In the genomic region with DNA sequence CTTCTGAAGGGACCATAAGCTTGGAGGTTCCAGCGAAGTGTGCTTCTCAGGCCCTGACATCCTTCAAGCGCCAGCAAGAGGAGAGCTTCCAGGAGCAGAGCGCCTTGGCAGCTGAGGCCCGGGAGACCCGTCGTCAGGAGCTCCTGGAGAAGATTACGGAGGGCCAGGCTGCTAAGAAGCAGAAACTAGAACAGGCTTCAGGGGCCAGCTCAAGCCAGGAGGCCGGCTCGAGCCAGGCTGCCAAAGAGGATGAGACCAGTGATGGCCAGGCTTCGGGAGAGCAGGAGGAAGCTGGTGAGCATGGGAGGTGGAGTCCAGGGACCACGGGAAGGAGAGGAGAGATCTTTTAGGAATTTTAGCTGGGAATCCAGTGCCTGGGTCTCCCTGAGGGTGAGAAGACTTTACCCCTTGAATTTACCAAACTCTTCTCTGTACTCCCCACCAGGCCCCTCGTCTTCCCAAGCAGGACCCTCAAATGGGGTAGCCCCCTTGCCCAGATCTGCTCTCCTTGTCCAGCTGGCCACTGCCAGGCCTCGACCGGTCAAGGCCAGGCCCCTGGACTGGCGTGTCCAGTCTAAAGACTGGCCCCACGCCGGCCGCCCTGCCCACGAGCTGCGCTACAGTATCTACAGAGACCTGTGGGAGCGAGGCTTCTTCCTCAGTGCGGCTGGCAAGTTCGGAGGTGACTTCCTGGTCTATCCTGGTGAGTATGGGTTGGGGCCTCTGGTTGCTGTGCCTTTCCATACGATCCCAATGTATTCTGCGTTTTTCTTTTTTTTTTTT, we compare ENCODE assay signal across 8 cellular contexts. TPM values are rescaled to one million over a fixed set of nuclear protein-coding genes. Genes with fewer than 3 reads are reported as not detected.
DNase-seq lines count a peak whose midpoint lies in the region; ATAC-seq, FAIRE-seq and TF ChIP-seq lines count a peak whose summit lies in the region.

No MANE protein-coding gene starts in this region.

- TF ChIP-seq CTCF in fibroblast of mammary gland (conservative IDR thresholded peaks at IDR 0.05; ENCODE audit: control insufficient read depth, insufficient read depth, low read depth, low read length): no peak
- no peak for TF ChIP-seq CTCF in gastrocnemius medialis (IDR thresholded peaks at IDR 0.05 in 4 of 5, conservative IDR thresholded peaks at IDR 0.05 in 1 of 5)

- intact Hi-C loops in gastrocnemius medialis (cut with DNase I; ENCODE audit: low total_unique reads): loop anchor here (1.0 kb wide), 1 partner anchor 8 kb away; a partner anchor contains a TSS

- peak; percentile 71 for FAIRE-seq in GM19239 (lab: Jason Lieb, UNC)

- peaks cover 15 to 20% of the 10 kb centered on the region in 2 donors for H3K4me1 ChIP-seq in gastrocnemius medialis

- no peak for TF ChIP-seq POLR2A in gastrocnemius medialis (IDR thresholded peaks at IDR 0.05)

- peak overlapping the region; percentile 92 to 98 (median 95) for H3K27ac ChIP-seq in gastrocnemius medialis

- H3K4me3 ChIP-seq in fibroblast of mammary gland (ENCODE audit: control insufficient read depth, low read depth, low read length): peak overlapping the region; percentile 74
- peak overlapping the region; percentile 72 to 92 (median 80) for H3K4me3 ChIP-seq in gastrocnemius medialis

- ATAC-seq in gastrocnemius medialis: no peak

- in situ Hi-C loops in SK-MEL-5 (cut with HindIII; ENCODE audit: low pct_unique_long_range_greater_than_20kb, low sequenced_read_pairs) (no loop called here), gastrocnemius medialis (cut with MboI; ENCODE audit: low sequenced_read_pairs in 4 of 4) (no loop called here)

- H3K9me3 ChIP-seq in gastrocnemius medialis: no peaks in the 10 kb centered on the region

- DNase-seq in GM19239 (ENCODE audit: insufficient read length, low spot score) (no peak), SK-MEL-5 (ENCODE audit: low read depth, low spot score) (peak; percentile 9), fibroblast of mammary gland (ENCODE audit: low read depth) (no peak), gastrocnemius medialis (no peak), NCI-H69 (lab: John Stamatoyannopoulos, UW) (no peak), GM03348 (ENCODE audit: low spot score) (no peak), GM19240 (ENCODE audit: insufficient read length, low spot score) (no peak), NK-92 (lab: John Stamatoyannopoulos, UW; ENCODE audit: unreplicated experiment) (no peak)

- peaks cover 5 to 25% of the 10 kb centered on the region in 2 donors for H3K36me3 ChIP-seq in gastrocnemius medialis

- no peaks in the 10 kb centered on the region for H3K27me3 ChIP-seq in gastrocnemius medialis

RNA-seq across cellular contexts. Expression of a gene that starts 0.8 kb away (rescaled TPM):
- total RNA-seq in SK-MEL-5 (2014; rRNA removed; shearing (Covaris generic)): 46.1 and 49.0 TPM in 2 replicates
- polyA plus RNA-seq in SK-MEL-5 (2015; cell fraction: cytosol; rRNA removed): 77.5 and 89.8 TPM in 2 replicates
- 13.8 and 24.9 TPM in 2 replicates for polyA plus RNA-seq in SK-MEL-5 (2015; cell fraction: nucleus; rRNA removed)
- 10 to 100 TPM; 40.9 to 48.9 (median 43.9) TPM for total RNA-seq in gastrocnemius medialis

RNA-seq across cellular contexts. Expression of a gene that starts 2.5 kb away (rescaled TPM):
- 32.8 and 33.6 TPM in 2 replicates for total RNA-seq in SK-MEL-5 (2014; rRNA removed; shearing (Covaris generic))
- polyA plus RNA-seq in SK-MEL-5 (2015; cell fraction: cytosol; rRNA removed): 95.9 and 138 TPM in 2 replicates
- 43.8 and 59.3 TPM in 2 replicates for polyA plus RNA-seq in SK-MEL-5 (2015; cell fraction: nucleus; rRNA removed)
- 10 to 100 TPM; 11.6 to 36.4 (median 19.3) TPM for total RNA-seq in gastrocnemius medialis

RNA-seq across cellular contexts. Expression of a gene that starts 8.8 kb away (rescaled TPM):
- 2,354 and 2,678 TPM in 2 replicates for total RNA-seq in SK-MEL-5 (2014; rRNA removed; shearing (Covaris generic))
- polyA plus RNA-seq in SK-MEL-5 (2015; cell fraction: cytosol; rRNA removed): 1,458 and 1,816 TPM in 2 replicates
- 255 and 330 TPM in 2 replicates for polyA plus RNA-seq in SK-MEL-5 (2015; cell fraction: nucleus; rRNA removed)
- total RNA-seq in gastrocnemius medialis: 1,000 to 10,000 TPM; 1,002 to 1,381 (median 1,253) TPM

RNA-seq across cellular contexts. Expression of a gene that starts 18.9 kb away (rescaled TPM):
- total RNA-seq in SK-MEL-5 (2014; rRNA removed; shearing (Covaris generic)): not detected in 2 replicates
- polyA plus RNA-seq in SK-MEL-5 (2015; cell fraction: cytosol; rRNA removed): 1.0 and 1.2 TPM in 2 replicates
- polyA plus RNA-seq in SK-MEL-5 (2015; cell fraction: nucleus; rRNA removed): 1.1 TPM in 1 of 2 replicates, not detected in the other
- 1 to 10 TPM in 1 of 4 donors, under 1 TPM in 1, not detected in 2; 0.87 to 1.6 TPM for total RNA-seq in gastrocnemius medialis

RNA-seq across cellular contexts. Expression of a gene that starts 30.9 kb away (rescaled TPM):
- total RNA-seq in SK-MEL-5 (2014; rRNA removed; shearing (Covaris generic)): 1.1 TPM in 1 of 2 replicates, not detected in the other
- polyA plus RNA-seq in SK-MEL-5 (2015; cell fraction: cytosol; rRNA removed): 0.14 TPM in 1 of 2 replicates, not detected in the other
- 0.31 TPM in 1 of 2 replicates, not detected in the other for polyA plus RNA-seq in SK-MEL-5 (2015; cell fraction: nucleus; rRNA removed)
- 1 to 10 TPM in 2 of 4 donors, under 1 TPM in 1, not detected in 1; 0.51 to 7.1 (median 3.6) TPM for total RNA-seq in gastrocnemius medialis
